In genomic region chr6:140970485-140970884, GRCh38 we compare ENCODE assay signal across 15 cellular contexts.
"Had no signal": no experiment of that assay in that cellular context is flagged by ENCODE, and none has a peak within 500 bp of the region (broad histone marks: within the 10 kb centered on the region; RNA-seq: fewer than 3 reads in every experiment).

No MANE protein-coding gene starts in this region.

- H3K4me1 ChIP-seq: right atrium auricular region, thyroid gland, uterus had no signal

- H3K27ac Mint-ChIP-seq: activated naive CD4-positive, alpha-beta T cell treated with anti-CD3 and anti-CD28 coated beads, Interleukin-2, amount 50 U/mL, for 24 hours; naive thymus-derived CD8-positive, alpha-beta T cell had no signal

- H3K4me3 Mint-ChIP-seq: activated naive CD4-positive, alpha-beta T cell treated with anti-CD3 and anti-CD28 coated beads, Interleukin-2, amount 50 U/mL, for 24 hours; naive thymus-derived CD8-positive, alpha-beta T cell had no signal

- H3K9me3 Mint-ChIP-seq: activated naive CD4-positive, alpha-beta T cell treated with anti-CD3 and anti-CD28 coated beads, Interleukin-2, amount 50 U/mL, for 24 hours had no signal

- DNase-seq: activated CD4-positive, alpha-beta T cell treated with anti-CD3 and anti-CD28 coated beads, Interleukin-2, amount 50 U/mL, for 4 hours; activated T-cell treated with anti-CD3 and anti-CD28 coated beads, Interleukin-2, amount 50 U/mL, for 1 hour; head of caudate nucleus; left colon; mucosa of descending colon; naive thymus-derived CD8-positive, alpha-beta T cell; posterior cingulate gyrus; stimulated activated CD4-positive, alpha-beta T cell treated with anti-CD3 and anti-CD28 coated beads, Interleukin-4, amount 100 ng/mL, for 4 hours; T-helper 2 cell; thyroid gland; uterus had no signal

- H3K27me3 ChIP-seq: neutrophil, right atrium auricular region, thyroid gland, uterus had no signal

- H3K4me1 Mint-ChIP-seq: activated naive CD4-positive, alpha-beta T cell treated with anti-CD3 and anti-CD28 coated beads, Interleukin-2, amount 50 U/mL, for 24 hours; naive thymus-derived CD8-positive, alpha-beta T cell had no signal

- H3K36me3 Mint-ChIP-seq: activated naive CD4-positive, alpha-beta T cell treated with anti-CD3 and anti-CD28 coated beads, Interleukin-2, amount 50 U/mL, for 24 hours; naive thymus-derived CD8-positive, alpha-beta T cell had no signal

- H3K27ac ChIP-seq: neutrophil, right atrium auricular region, skin epidermis, thyroid gland, uterus had no signal

- H3K4me3 ChIP-seq: mucosa of descending colon, right atrium auricular region, skin epidermis, thyroid gland, uterus had no signal

- H3K9me3 ChIP-seq: mucosa of descending colon, neutrophil, thyroid gland, uterus had no signal

- H3K36me3 ChIP-seq: neutrophil, right atrium auricular region, thyroid gland, uterus had no signal

- ATAC-seq: left colon; mucosa of descending colon; naive thymus-derived CD8-positive, alpha-beta T cell had no signal
